ENCODE assay signal across 20 cellular contexts in genomic region chr6:91221072-91221471, GRCh38.
"Had no signal": no experiment of that assay in that cellular context is flagged by ENCODE, and none has a peak within 500 bp of the region (broad histone marks: within the 10 kb centered on the region; RNA-seq: fewer than 3 reads in every experiment).

No MANE protein-coding gene starts in this region.

- H3K4me3 ChIP-seq: coronary artery, esophagus muscularis mucosa, gastrocnemius medialis, sigmoid colon, thoracic aorta, upper lobe of left lung had no signal

- ATAC-seq: activated T-cell treated with anti-CD3 and anti-CD28 coated beads, Interleukin-2, amount 50 U/mL, for 72 hours; gastrocnemius medialis; T-helper 17 cell had no signal

- DNase-seq: activated CD4-positive, alpha-beta memory T cell treated with anti-CD3 and anti-CD28 coated beads for 36 hours; activated CD4-positive, alpha-beta T cell treated with anti-CD3 and anti-CD28 coated beads for 48 hours; activated effector memory CD4-positive, alpha-beta T cell treated with anti-CD3 and anti-CD28 coated beads, Interleukin-2, amount 50 U/mL, for 16 hours; activated naive CD4-positive, alpha-beta T cell treated with anti-CD3 and anti-CD28 coated beads, Interleukin-2, amount 10 ng/mL, durations not matched to agents 7 days and 5 days; activated T-cell treated with anti-CD3 and anti-CD28 coated beads, Interleukin-2, amount 50 U/mL, for 72 hours; amygdala; cerebellar nuclear complex; gastrocnemius medialis; hypothalamus; retina; sigmoid colon; stimulated activated CD4-positive, alpha-beta T cell treated with anti-CD3 and anti-CD28 coated beads, Interleukin-4, amount 100 ng/mL, for 24 hours; stimulated activated naive CD4-positive, alpha-beta T cell treated with Interleukin-2 at 50 U/mL for 16 hours; T-helper 17 cell; upper lobe of left lung had no signal

- H3K36me3 Mint-ChIP-seq: activated CD4-positive, alpha-beta memory T cell treated with anti-CD3 and anti-CD28 coated beads for 36 hours; activated naive CD4-positive, alpha-beta T cell treated with anti-CD3 and anti-CD28 coated beads, Interleukin-2, amount 10 ng/mL, durations not matched to agents 7 days and 5 days; memory B cell had no signal

- H3K9me3 ChIP-seq: esophagus muscularis mucosa, gastrocnemius medialis, sigmoid colon, thoracic aorta, upper lobe of left lung had no signal

- H3K27me3 Mint-ChIP-seq: activated CD4-positive, alpha-beta memory T cell treated with anti-CD3 and anti-CD28 coated beads for 36 hours; activated naive CD4-positive, alpha-beta T cell treated with anti-CD3 and anti-CD28 coated beads, Interleukin-2, amount 10 ng/mL, durations not matched to agents 7 days and 5 days; memory B cell; progenitor cell of endocrine pancreas; T-helper 17 cell had no signal

- H3K27me3 ChIP-seq: esophagus muscularis mucosa, gastrocnemius medialis, sigmoid colon, upper lobe of left lung had no signal

- H3K4me3 Mint-ChIP-seq: activated CD4-positive, alpha-beta memory T cell treated with anti-CD3 and anti-CD28 coated beads for 36 hours; activated naive CD4-positive, alpha-beta T cell treated with anti-CD3 and anti-CD28 coated beads, Interleukin-2, amount 10 ng/mL, durations not matched to agents 7 days and 5 days; activated T-cell treated with anti-CD3 and anti-CD28 coated beads, Interleukin-2, amount 50 U/mL, for 72 hours; memory B cell; T-helper 17 cell had no signal

- H3K27ac ChIP-seq: coronary artery, esophagus muscularis mucosa, gastrocnemius medialis, sigmoid colon, thoracic aorta, upper lobe of left lung had no signal

- H3K4me1 ChIP-seq: esophagus muscularis mucosa, gastrocnemius medialis, sigmoid colon, upper lobe of left lung had no signal

- H3K27ac Mint-ChIP-seq: activated CD4-positive, alpha-beta memory T cell treated with anti-CD3 and anti-CD28 coated beads for 36 hours; activated naive CD4-positive, alpha-beta T cell treated with anti-CD3 and anti-CD28 coated beads, Interleukin-2, amount 10 ng/mL, durations not matched to agents 7 days and 5 days; activated T-cell treated with anti-CD3 and anti-CD28 coated beads, Interleukin-2, amount 50 U/mL, for 72 hours; memory B cell; progenitor cell of endocrine pancreas; T-helper 17 cell had no signal

- H3K9me3 Mint-ChIP-seq: activated CD4-positive, alpha-beta memory T cell treated with anti-CD3 and anti-CD28 coated beads for 36 hours; activated naive CD4-positive, alpha-beta T cell treated with anti-CD3 and anti-CD28 coated beads, Interleukin-2, amount 10 ng/mL, durations not matched to agents 7 days and 5 days; activated T-cell treated with anti-CD3 and anti-CD28 coated beads, Interleukin-2, amount 50 U/mL, for 72 hours; memory B cell had no signal

- H3K4me1 Mint-ChIP-seq: activated naive CD4-positive, alpha-beta T cell treated with anti-CD3 and anti-CD28 coated beads, Interleukin-2, amount 10 ng/mL, durations not matched to agents 7 days and 5 days; memory B cell; T-helper 17 cell had no signal

- H3K36me3 ChIP-seq: esophagus muscularis mucosa, gastrocnemius medialis, sigmoid colon, thoracic aorta, upper lobe of left lung had no signal
